Comparison of ENCODE assay signal across 14 cellular contexts in genomic region chr2:37457401-37457901, GRCh38.
A peak's percentile ranks its signal among the peaks of the same experiment; 100 is the strongest.
DNase-seq lines count a peak whose midpoint lies in the region; TF ChIP-seq lines count a peak whose summit lies in the region.
"Had no signal": no experiment of that assay in that cellular context is flagged by ENCODE, and none has a peak within 500 bp of the region (broad histone marks: within the 10 kb centered on the region; RNA-seq: fewer than 3 reads in every experiment).

No MANE protein-coding gene starts in this region.

- H3K4me2 ChIP-seq in smooth muscle cell: peak overlapping the region; percentile 55

- H3K36me3 ChIP-seq in adrenal gland (replicated peaks in 1 of 2) (no peaks in the 10 kb centered on the region), smooth muscle cell (ENCODE audit: low read depth) (no peaks in the 10 kb centered on the region), Peyer's patch (no peaks in the 10 kb centered on the region)
- H3K36me3 ChIP-seq: gastroesophageal sphincter had no signal

- H3K4me3 ChIP-seq in adrenal gland (no peak overlapping the region), smooth muscle cell (no peak overlapping the region), Peyer's patch (no peak overlapping the region)
- H3K4me3 ChIP-seq: gastroesophageal sphincter had no signal

- H3K9me3 ChIP-seq in adrenal gland (replicated peaks in 1 of 3): no peaks in the 10 kb centered on the region
- H3K9me3 ChIP-seq in smooth muscle cell (replicated peaks; ENCODE audit: low read depth): no peaks in the 10 kb centered on the region
- H3K9me3 ChIP-seq in Peyer's patch: no peaks in the 10 kb centered on the region
- H3K9me3 ChIP-seq: gastroesophageal sphincter had no signal

- WGBS in adrenal gland, 4 donors: 56 to 80% (median 74%) methylated on average over 9 of the region's 9 CpGs
- 47% methylated on average over 9 of the region's 9 CpGs for WGBS in smooth muscle cell (ENCODE audit: low lambda C conversion rate)

- intact Hi-C loops in adrenal gland (cut with DNase I): no loop called here

- H3K79me2 ChIP-seq in smooth muscle cell (ENCODE audit: low read depth): no peaks in the 10 kb centered on the region

- H3K27ac ChIP-seq in adrenal gland (peak overlapping the region in 3 of 5 donors; percentile 41 to 70 (median 48)), smooth muscle cell (ENCODE audit: low read depth) (peak overlapping the region; percentile 13), Peyer's patch (no peak overlapping the region)
- H3K27ac ChIP-seq: gastroesophageal sphincter, VCaP had no signal

- H3F3A ChIP-seq in smooth muscle cell (ENCODE audit: low read depth): peaks cover 20% of the 10 kb centered on the region

- no peak for TF ChIP-seq POLR2A in adrenal gland (IDR thresholded peaks at IDR 0.05)
- no peak for TF ChIP-seq POLR2A in Peyer's patch (IDR thresholded peaks at IDR 0.05)

- DNase-seq in ELR (ENCODE audit: low read depth): peak; percentile 42
- no peak for DNase-seq in adrenal gland
- peak; percentile 64 for DNase-seq in fibroblast of peridontal ligament (ENCODE audit: extremely low read depth)
- no peak for DNase-seq in smooth muscle cell (lab: John Stamatoyannopoulos, UW; ENCODE audit: unreplicated experiment)
- DNase-seq in stimulated activated CD4-positive, alpha-beta T cell treated with anti-CD3 and anti-CD28 coated beads, Interleukin-4, amount 100 ng/mL, for 1 hour: no peak
- DNase-seq in HK-2 (ENCODE audit: unreplicated experiment): no peak
- no peak for DNase-seq in Peyer's patch
- DNase-seq: activated CD8-positive, alpha-beta memory T cell treated with anti-CD3 and anti-CD28 coated beads for 24 hours; activated gamma-delta T cell treated with Interleukin-2 at 50 U/mL for 16 hours; effector memory CD4-positive, alpha-beta T cell; NCI-H1694 treated with DMSO at 0.1 percent for 48 hours; NCI-H446 treated with DMSO at 0.1 percent for 48 hours had no signal

- H3K9ac ChIP-seq in smooth muscle cell (ENCODE audit: low read depth): no peak overlapping the region

- peaks cover 0 to 11% of the 10 kb centered on the region in 2 donors for H3K4me1 ChIP-seq in adrenal gland (replicated peaks in 1 of 2)
- peaks cover 15% of the 10 kb centered on the region for H3K4me1 ChIP-seq in smooth muscle cell (ENCODE audit: low read depth)
- no peaks in the 10 kb centered on the region for H3K4me1 ChIP-seq in Peyer's patch

- H2AFZ ChIP-seq in smooth muscle cell (ENCODE audit: low read depth): no peak overlapping the region

- H4K20me1 ChIP-seq in smooth muscle cell (ENCODE audit: low read depth): no peaks in the 10 kb centered on the region

- H3K27me3 ChIP-seq in adrenal gland (no peaks in the 10 kb centered on the region), smooth muscle cell (ENCODE audit: low read depth) (no peaks in the 10 kb centered on the region), Peyer's patch (no peaks in the 10 kb centered on the region)
- H3K27me3 ChIP-seq: gastroesophageal sphincter had no signal

- TF ChIP-seq CTCF in adrenal gland (IDR thresholded peaks at IDR 0.05): no peak
- TF ChIP-seq CTCF in smooth muscle cell (IDR thresholded peaks at IDR 0.05; ENCODE audit: borderline replicate concordance, insufficient read depth, poor library complexity, severe bottlenecking): no peak
- no peak for TF ChIP-seq CTCF in Peyer's patch (IDR thresholded peaks at IDR 0.05)

Comparison
In these comparisons a context has a peak if more than half of its experiments do, and no peak if none do; other contexts are left out.
1. DNase-seq: peak in ELR (single experiment) and fibroblast of peridontal ligament (single experiment); none in adrenal gland (0 of 7), smooth muscle cell (single experiment), stimulated activated CD4-positive, alpha-beta T cell treated with anti-CD3 and anti-CD28 coated beads, Interleukin-4, amount 100 ng/mL, for 1 hour (single experiment), HK-2 (single experiment) and Peyer's patch (0 of 3).
2. H3K27ac ChIP-seq: peak in adrenal gland (3 of 5) and smooth muscle cell (single experiment); none in Peyer's patch (0 of 4).